Comparison of ENCODE assay signal across 16 cellular contexts in the genomic region with DNA sequence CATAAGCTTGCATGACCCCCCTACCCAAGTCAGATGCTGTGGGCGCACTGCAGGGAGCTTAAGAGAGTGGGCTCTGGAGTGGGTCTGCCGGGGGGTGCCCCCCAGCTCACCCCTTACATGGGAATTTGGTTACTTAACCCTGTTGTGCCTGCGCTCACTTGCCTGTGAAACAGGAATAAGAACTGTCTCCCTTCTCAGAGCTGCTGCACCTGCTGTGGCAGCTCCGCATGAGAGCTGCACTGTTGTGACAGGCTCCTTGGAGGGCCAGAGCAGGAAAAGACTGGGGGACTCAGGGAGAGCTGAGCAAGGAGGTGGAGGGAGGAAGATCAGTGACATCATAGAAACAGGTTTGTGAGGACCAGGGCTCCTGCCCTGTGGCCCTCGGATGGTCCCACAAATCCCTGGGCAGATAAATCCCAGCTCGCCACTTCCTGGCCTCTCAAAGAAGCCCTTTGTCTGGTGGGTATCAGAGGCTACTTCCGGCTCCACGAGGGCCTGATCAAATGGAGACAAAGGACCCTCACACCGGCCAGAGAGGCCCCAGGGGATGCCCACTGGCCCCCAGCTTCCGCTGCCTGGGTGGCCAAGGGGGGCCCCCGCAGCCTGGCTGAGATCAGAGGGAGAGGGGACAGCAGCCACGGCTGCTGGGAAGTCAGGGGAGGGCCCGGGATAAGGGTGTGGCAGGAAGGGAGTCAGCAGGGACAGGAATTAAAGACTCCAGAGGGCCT. TPM values are rescaled to one million over a fixed set of nuclear protein-coding genes. Genes with fewer than 3 reads are reported as not detected.
DNase-seq lines count a peak whose midpoint lies in the region; ATAC-seq, FAIRE-seq and TF ChIP-seq lines count a peak whose summit lies in the region.
"Had no signal": no experiment of that assay in that cellular context is flagged by ENCODE, and none has a peak within 500 bp of the region (broad histone marks: within the 10 kb centered on the region; RNA-seq: fewer than 3 reads in every experiment).

No MANE protein-coding gene starts in this region.

- H3F3A ChIP-seq in neural cell (ENCODE audit: insufficient read depth, low read length, poor library complexity, severe bottlenecking): no peaks in the 10 kb centered on the region

- H3K4me3 ChIP-seq in heart right ventricle: no peak overlapping the region
- H3K4me3 ChIP-seq in neural cell (ENCODE audit: low read length): peak overlapping the region; percentile 3
- H3K4me3 ChIP-seq: A549, smooth muscle cell had no signal

- peak overlapping the region; percentile 19 for H2AFZ ChIP-seq in neural cell (ENCODE audit: low read depth, low read length)

- FAIRE-seq in urothelium cell line (lab: Jason Lieb, UNC): no peak
- FAIRE-seq: A549, TTC549 had no signal

- peak; percentile 44 for TF ChIP-seq EP300 in neural cell (conservative IDR thresholded peaks at IDR 0.05; ENCODE audit: poor library complexity, severe bottlenecking)

- H4K20me1 ChIP-seq in neural cell (ENCODE audit: insufficient read depth): no peaks in the 10 kb centered on the region

- WGBS in heart right ventricle, 2 donors: 53 to 70% methylated on average over 13 of the region's 13 CpGs

- peak overlapping the region in 8 of 10 donors; percentile 52 to 74 (median 67) for H3K27ac ChIP-seq in heart right ventricle
- peak overlapping the region; percentile 19 for H3K27ac ChIP-seq in neural cell (ENCODE audit: low read length)
- H3K27ac ChIP-seq: A549 had no signal

- no peaks in the 10 kb centered on the region for H3K36me3 ChIP-seq in heart right ventricle
- no peaks in the 10 kb centered on the region for H3K36me3 ChIP-seq in neural cell (ENCODE audit: insufficient read depth, low read length)

- no peak overlapping the region for H3K4me2 ChIP-seq in neural cell (ENCODE audit: low read length)
- H3K4me2 ChIP-seq: A549, smooth muscle cell had no signal

- no peak for TF ChIP-seq RAD21 in neural cell (conservative IDR thresholded peaks at IDR 0.05)

- H3K27me3 ChIP-seq in heart right ventricle (peaks cover 0 to 7% (median 0%) of the 10 kb centered on the region in 7 donors), neural cell (ENCODE audit: insufficient read depth, low read depth, low read length) (no peaks in the 10 kb centered on the region)

- peak; percentile 40 to 47 for DNase-seq in heart right ventricle
- no peak for DNase-seq in cardiac septum (ENCODE audit: low spot score)
- DNase-seq in epidermal melanocyte (ENCODE audit: insufficient read length, low spot score): peak; percentile 95
- peak; percentile 56 for DNase-seq in urothelium cell line (ENCODE audit: low spot score)
- no peak for DNase-seq in NCI-H774 (lab: John Stamatoyannopoulos, UW)
- no peak for DNase-seq in stimulated activated CD4-positive, alpha-beta T cell treated with anti-CD3 and anti-CD28 coated beads, Interleukin-4, amount 100 ng/mL, for 24 hours
- DNase-seq: activated CD8-positive, alpha-beta T cell treated with anti-CD3 and anti-CD28 coated beads, Interleukin-2, amount 10 ng/mL, durations not matched to agents 7 days and 5 days; H9; NCI-H1930; SHP77 had no signal

- TF ChIP-seq CTCF in heart right ventricle (IDR thresholded peaks at IDR 0.05): no peak
- TF ChIP-seq CTCF in neural cell (IDR thresholded peaks at IDR 0.05; ENCODE audit: poor library complexity, severe bottlenecking): no peak

- peak overlapping the region; percentile 57 for H3K9ac ChIP-seq in neural cell (ENCODE audit: low read length)

- H3K9me3 ChIP-seq in heart right ventricle (no peaks in the 10 kb centered on the region), neural cell (ENCODE audit: low read length) (no peaks in the 10 kb centered on the region)
- H3K9me3 ChIP-seq: A549 had no signal

- ATAC-seq in heart right ventricle: peak in 7 of 8 donors; percentile 40 to 77 (median 68)
- no peak for ATAC-seq in HG03460 (IDR thresholded peaks at IDR 0.05; ENCODE audit: unreplicated experiment)
- ATAC-seq: A549; activated CD8-positive, alpha-beta T cell treated with anti-CD3 and anti-CD28 coated beads, Interleukin-2, amount 10 ng/mL, durations not matched to agents 7 days and 5 days; naive thymus-derived CD8-positive, alpha-beta T cell had no signal

- H3K79me2 ChIP-seq in neural cell (replicated peaks; ENCODE audit: insufficient read depth, low read length): no peaks in the 10 kb centered on the region

- H3K9me2 ChIP-seq in neural cell (ENCODE audit: insufficient read depth, low read length): no peaks in the 10 kb centered on the region

- peaks cover 4 to 36% (median 15%) of the 10 kb centered on the region in 9 donors for H3K4me1 ChIP-seq in heart right ventricle
- H3K4me1 ChIP-seq: A549 had no signal

- intact Hi-C loops in heart right ventricle (cut with DNase I): no loop called here
- intact Hi-C loops in cardiac septum (cut with DNase I): no loop called here

TF ChIP-seq in neural cell, 6 proteins besides CTCF, POLR2A, EP300 and RAD21:
- TF ChIP-seq, protein P1, sequence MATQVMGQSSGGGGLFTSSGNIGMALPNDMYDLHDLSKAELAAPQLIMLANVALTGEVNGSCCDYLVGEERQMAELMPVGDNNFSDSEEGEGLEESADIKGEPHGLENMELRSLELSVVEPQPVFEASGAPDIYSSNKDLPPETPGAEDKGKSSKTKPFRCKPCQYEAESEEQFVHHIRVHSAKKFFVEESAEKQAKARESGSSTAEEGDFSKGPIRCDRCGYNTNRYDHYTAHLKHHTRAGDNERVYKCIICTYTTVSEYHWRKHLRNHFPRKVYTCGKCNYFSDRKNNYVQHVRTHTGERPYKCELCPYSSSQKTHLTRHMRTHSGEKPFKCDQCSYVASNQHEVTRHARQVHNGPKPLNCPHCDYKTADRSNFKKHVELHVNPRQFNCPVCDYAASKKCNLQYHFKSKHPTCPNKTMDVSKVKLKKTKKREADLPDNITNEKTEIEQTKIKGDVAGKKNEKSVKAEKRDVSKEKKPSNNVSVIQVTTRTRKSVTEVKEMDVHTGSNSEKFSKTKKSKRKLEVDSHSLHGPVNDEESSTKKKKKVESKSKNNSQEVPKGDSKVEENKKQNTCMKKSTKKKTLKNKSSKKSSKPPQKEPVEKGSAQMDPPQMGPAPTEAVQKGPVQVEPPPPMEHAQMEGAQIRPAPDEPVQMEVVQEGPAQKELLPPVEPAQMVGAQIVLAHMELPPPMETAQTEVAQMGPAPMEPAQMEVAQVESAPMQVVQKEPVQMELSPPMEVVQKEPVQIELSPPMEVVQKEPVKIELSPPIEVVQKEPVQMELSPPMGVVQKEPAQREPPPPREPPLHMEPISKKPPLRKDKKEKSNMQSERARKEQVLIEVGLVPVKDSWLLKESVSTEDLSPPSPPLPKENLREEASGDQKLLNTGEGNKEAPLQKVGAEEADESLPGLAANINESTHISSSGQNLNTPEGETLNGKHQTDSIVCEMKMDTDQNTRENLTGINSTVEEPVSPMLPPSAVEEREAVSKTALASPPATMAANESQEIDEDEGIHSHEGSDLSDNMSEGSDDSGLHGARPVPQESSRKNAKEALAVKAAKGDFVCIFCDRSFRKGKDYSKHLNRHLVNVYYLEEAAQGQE (IDR thresholded peaks at IDR 0.05; ENCODE audit: borderline replicate concordance): peak; percentile 48
- peak; percentile 72 for TF ChIP-seq POLR2AphosphoS5 (IDR thresholded peaks at IDR 0.05)
- no peak for TF ChIP-seq MXI1 (conservative IDR thresholded peaks at IDR 0.05; ENCODE audit: poor library complexity, severe bottlenecking)
- TF ChIP-seq TAF1 (IDR thresholded peaks at IDR 0.05; ENCODE audit: low read depth): no peak
- no peak for TF ChIP-seq EZH2 (IDR thresholded peaks at IDR 0.05; ENCODE audit: borderline replicate concordance, insufficient read depth, low read length, poor library complexity, severe bottlenecking)
- no peak for TF ChIP-seq SMC3 (conservative IDR thresholded peaks at IDR 0.05; ENCODE audit: poor library complexity)

RNA-seq across cellular contexts. Expression of a gene that starts 28.9 kb away (rescaled TPM):
- total RNA-seq in heart right ventricle (100 to 1,000 TPM in 1 of 10 donors, 10 to 100 TPM in 6, 1 to 10 TPM in 3; 5.9 to 114 (median 12.9) TPM), cardiac septum (14.2 TPM)
- polyA plus RNA-seq in heart right ventricle (10 to 100 TPM; 13.2 to 33.5 TPM), neural cell (0.12 TPM in 1 of 2 replicates, not detected in the other)
- polyA minus RNA-seq in neural cell: not detected in 2 replicates

Comparison
In these comparisons a context has a peak if more than half of its experiments do, and no peak if none do; other contexts are left out.
1. DNase-seq: peak in heart right ventricle (2 of 2), epidermal melanocyte (single experiment) and urothelium cell line (single experiment); none in cardiac septum (single experiment), NCI-H774 (single experiment) and stimulated activated CD4-positive, alpha-beta T cell treated with anti-CD3 and anti-CD28 coated beads, Interleukin-4, amount 100 ng/mL, for 24 hours (single experiment).